27 cellular contexts compared by ENCODE assay signal in genomic region chr16:63933841-63934240, GRCh38.
"Had no signal": no experiment of that assay in that cellular context is flagged by ENCODE, and none has a peak within 500 bp of the region (broad histone marks: within the 10 kb centered on the region; RNA-seq: fewer than 3 reads in every experiment).

No MANE protein-coding gene starts in this region.

- H3K9me3 ChIP-seq: MG63, SK-N-SH had no signal

- H3K9me2 ChIP-seq: SK-N-SH had no signal

- H3K4me1 Mint-ChIP-seq: T-cell had no signal

- H3K27me3 Mint-ChIP-seq: T-cell had no signal

- H3K27ac ChIP-seq: RWPE1 had no signal

- H3K27me3 ChIP-seq: MG63 had no signal

- DNase-seq: IMR-90, Karpas-422, KG1, MG63, NCI-H1092, NCI-H1105 treated with DMSO at 0.1 percent for 48 hours, NCI-H1417 treated with DMSO at 0.1 percent for 48 hours, NCI-H146, NCI-H1694 treated with DMSO at 0.1 percent for 48 hours, NCI-H1930, NCI-H2081, NCI-H2107, NCI-H2171, NCI-H226, NCI-H446, NCI-H510A, NCI-H524 treated with DMSO at 0.1 percent for 48 hours, NCI-H69, NCI-H774, PC-3, SHP77, SK-N-SH, SW 1271, T-cell had no signal

- ATAC-seq: HepG2, Panc1, PC-3, T-cell had no signal

- H3K4me3 Mint-ChIP-seq: T-cell had no signal

- H3K4me3 ChIP-seq: MG63 had no signal

- H3K4me2 ChIP-seq: SK-N-SH had no signal

- H3K36me3 ChIP-seq: MG63 had no signal

- H3K27ac Mint-ChIP-seq: T-cell had no signal

- H3K36me3 Mint-ChIP-seq: T-cell had no signal
